21 cellular contexts compared by ENCODE assay signal in genomic region chr3:115233021-115233420, GRCh38.
DNase-seq lines count a peak whose midpoint lies in the region; ATAC-seq and TF ChIP-seq lines count a peak whose summit lies in the region.
"Had no signal": no experiment of that assay in that cellular context is flagged by ENCODE, and none has a peak within 500 bp of the region (broad histone marks: within the 10 kb centered on the region; RNA-seq: fewer than 3 reads in every experiment).

No MANE protein-coding gene starts in this region.

- H3K27me3 ChIP-seq in H9 (ENCODE audit: insufficient read depth, low read length), result no peaks in the 10 kb centered on the region

- no peak overlapping the region for H3K9ac ChIP-seq in H9 (ENCODE audit: extremely low read depth, insufficient read length, low read length)

- no CpG with 5 or more reads among the region's 2 CpGs for WGBS in H9 (ENCODE audit: extremely low coverage, insufficient read length, low lambda C conversion rate)

- no peak overlapping the region for H4K91ac ChIP-seq in H9 (ENCODE audit: insufficient read length, low read depth, low read length)

- no peak overlapping the region for H4K8ac ChIP-seq in H9 (replicated peaks; ENCODE audit: insufficient read length, low read depth, low read length)

- H3K23ac ChIP-seq in H9 (ENCODE audit: insufficient read length, low read depth, low read length), result no peak overlapping the region

- H3K9me3 Mint-ChIP-seq in H9, result no peaks in the 10 kb centered on the region
- H3K9me3 Mint-ChIP-seq: CD8-positive, alpha-beta memory T cell; GM23338 had no signal

- H3K56ac ChIP-seq in H9 (ENCODE audit: insufficient read length, low read depth, low read length), result no peak overlapping the region

- no peak overlapping the region for H3K27ac ChIP-seq in H9 (ENCODE audit: insufficient read length, low read depth, low read length)
- H3K27ac ChIP-seq: C4-2B had no signal

- H2BK120ac ChIP-seq in H9 (ENCODE audit: low read depth, low read length, poor library complexity, severe bottlenecking), result no peak overlapping the region

- no peaks in the 10 kb centered on the region; the same call in 1 of the 2 replicates for H3K27me3 Mint-ChIP-seq in H9 (ENCODE audit: low read depth)
- H3K27me3 Mint-ChIP-seq: CD8-positive, alpha-beta memory T cell had no signal

- no peaks in the 10 kb centered on the region for H3K4me1 ChIP-seq in H9 (ENCODE audit: insufficient read depth, low read length)

- H3K18ac ChIP-seq in H9 (ENCODE audit: insufficient read length, low read depth, low read length), result no peak overlapping the region

- no peak overlapping the region for H2BK20ac ChIP-seq in H9 (ENCODE audit: low read depth, low read length, poor library complexity, severe bottlenecking)

- no peak overlapping the region for H2BK5ac ChIP-seq in H9 (ENCODE audit: insufficient read length, low read length)

- H2AFZ ChIP-seq in H9 (ENCODE audit: low read length), result no peak overlapping the region
- H2AFZ ChIP-seq: GM23338 had no signal

- ATAC-seq in HG03159 (IDR thresholded peaks at IDR 0.05; ENCODE audit: unreplicated experiment) (no peak), GM18505 (IDR thresholded peaks at IDR 0.05; ENCODE audit: unreplicated experiment) (no peak)
- ATAC-seq: GM23338 had no signal

- H2BK15ac ChIP-seq in H9 (ENCODE audit: low read depth, low read length), result no peak overlapping the region

- no peaks in the 10 kb centered on the region for H3K79me2 ChIP-seq in H9 (ENCODE audit: insufficient read depth, low read length)

- no peak for TF ChIP-seq CTCF in AG10803 (conservative IDR thresholded peaks at IDR 0.05; ENCODE audit: low read length)
- TF ChIP-seq CTCF in fibroblast of the aortic adventitia (IDR thresholded peaks at IDR 0.05; ENCODE audit: insufficient read depth, low read length), result no peak
- TF ChIP-seq CTCF in H9 (conservative IDR thresholded peaks at IDR 0.05), result no peak

- no peak overlapping the region for H4K5ac ChIP-seq in H9 (ENCODE audit: insufficient read length, low read depth, low read length)

- H3T11ph ChIP-seq in H9 (ENCODE audit: low read length), result no peak overlapping the region

- H3K4me3 Mint-ChIP-seq in H9, result no peak overlapping the region
- H3K4me3 Mint-ChIP-seq: CD8-positive, alpha-beta memory T cell; GM23338; IgD-negative memory B cell had no signal

- no peak overlapping the region for H3K27ac Mint-ChIP-seq in H9
- H3K27ac Mint-ChIP-seq: CD8-positive, alpha-beta memory T cell; GM23338; IgD-negative memory B cell had no signal

- no peak overlapping the region for H3K4ac ChIP-seq in H9 (ENCODE audit: low read depth, low read length)

- no peaks in the 10 kb centered on the region for H3K23me2 ChIP-seq in H9 (ENCODE audit: insufficient read length, low read depth, low read length, poor library complexity, severe bottlenecking)

- no peak overlapping the region for H3K14ac ChIP-seq in H9 (ENCODE audit: insufficient read depth, low read length)

- no peaks in the 10 kb centered on the region for H3K4me1 Mint-ChIP-seq in H9
- H3K4me1 Mint-ChIP-seq: CD8-positive, alpha-beta memory T cell; GM23338; IgD-negative memory B cell had no signal

- H3K4me2 ChIP-seq in H9 (ENCODE audit: insufficient read depth, insufficient read length, low read length), result no peak overlapping the region
- H3K4me2 ChIP-seq: GM23338 had no signal

- H3K9me3 ChIP-seq in H9 (ENCODE audit: control insufficient read depth, low read depth, low read length), result no peaks in the 10 kb centered on the region

- H2BK12ac ChIP-seq in H9 (ENCODE audit: insufficient read length, low read depth, low read length), result no peak overlapping the region

- DNase-seq in AG10803 (ENCODE audit: low read depth) (peak; percentile 41), GM03348 (ENCODE audit: low spot score) (peak; percentile 16), T1000 (lab: John Stamatoyannopoulos, UW) (peak; percentile 3), fibroblast of the aortic adventitia (ENCODE audit: low read depth) (peak; percentile 22), DMS53 treated with DMSO at 0.1 percent for 48 hours (lab: John Stamatoyannopoulos, UW; ENCODE audit: unreplicated experiment) (no peak), H9 (no peak)
- DNase-seq: AML-193; CD8-positive, alpha-beta memory T cell; DMS79 treated with DMSO at 0.1 percent for 48 hours; HCEC 1CT; NCI-H1105; NCI-H146; NCI-H2029; NCI-H2227 treated with DMSO at 0.1 percent for 48 hours; RPMI8226; SHP77 had no signal

- no peaks in the 10 kb centered on the region for H4K20me1 ChIP-seq in H9 (ENCODE audit: control insufficient read depth, insufficient read depth, insufficient read length)

- no peak for TF ChIP-seq POLR2A in GM18505 (IDR thresholded peaks at IDR 0.05; ENCODE audit: borderline replicate concordance, extremely low read depth, insufficient read depth, insufficient read length)

- no peak overlapping the region for H2AK5ac ChIP-seq in H9 (ENCODE audit: insufficient read length, low read length)

- H3K36me3 Mint-ChIP-seq in H9 (ENCODE audit: insufficient read depth in 1 of 3, low read depth in 3 of 3), result no peaks in the 10 kb centered on the region

- H3K79me1 ChIP-seq in H9 (ENCODE audit: insufficient read depth, low read depth, low read length, poor library complexity, severe bottlenecking), result no peaks in the 10 kb centered on the region

- H3K4me3 ChIP-seq in AG10803 (ENCODE audit: low read length) (no peak overlapping the region), fibroblast of the aortic adventitia (ENCODE audit: low read depth, low read length) (no peak overlapping the region)
- H3K4me3 ChIP-seq: GM23338 had no signal

Comparison
In these comparisons a context has a peak if more than half of its experiments do, and no peak if none do; other contexts are left out.
1. DNase-seq: peak in AG10803 (single experiment), GM03348 (single experiment), T1000 (single experiment) and fibroblast of the aortic adventitia (single experiment); none in DMS53 treated with DMSO at 0.1 percent for 48 hours (single experiment) and H9 (single experiment).